26 cellular contexts compared by ENCODE assay signal in the genomic region with DNA sequence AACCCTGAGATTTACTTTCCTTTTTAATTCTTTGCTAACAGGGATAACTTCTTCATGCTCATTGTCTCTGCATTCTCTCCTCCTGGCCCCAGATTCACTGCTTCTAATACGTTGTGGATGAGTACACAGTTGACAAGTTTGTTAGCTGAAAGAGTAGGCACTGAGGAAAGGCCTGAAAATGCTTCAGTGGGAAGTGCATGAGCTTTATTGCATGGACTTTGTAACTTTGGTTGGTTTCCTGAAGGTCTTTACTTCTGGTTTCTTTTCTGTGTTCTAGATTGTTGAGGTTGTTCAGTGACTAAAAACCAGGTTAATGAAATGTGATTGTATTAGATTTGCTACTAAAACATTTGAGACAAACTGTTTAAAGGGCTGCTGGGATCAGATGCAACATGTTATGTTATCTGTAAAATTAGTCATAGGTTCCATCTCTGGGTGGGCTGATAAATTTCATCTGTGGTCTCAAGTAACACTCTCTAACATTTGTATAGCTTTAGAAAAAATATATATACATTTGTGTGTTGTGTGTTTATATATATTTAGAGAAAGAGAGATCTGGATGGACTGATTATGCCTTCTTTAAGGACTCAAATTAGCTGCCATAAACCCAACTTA. TPM values are rescaled to one million over a fixed set of nuclear protein-coding genes. Genes with fewer than 3 reads are reported as not detected.
A peak's percentile ranks its signal among the peaks of the same experiment; 100 is the strongest.
DNase-seq lines count a peak whose midpoint lies in the region; FAIRE-seq and TF ChIP-seq lines count a peak whose summit lies in the region.
"Had no signal": no experiment of that assay in that cellular context is flagged by ENCODE, and none has a peak within 500 bp of the region (broad histone marks: within the 10 kb centered on the region; RNA-seq: fewer than 3 reads in every experiment).

No MANE protein-coding gene starts in this region.

- H3K9me3 ChIP-seq in small intestine (ENCODE audit: control insufficient read depth, low read depth) = no peaks in the 10 kb centered on the region
- H3K9me3 ChIP-seq: prostate gland, SJSA1, thoracic aorta had no signal

- no peak for FAIRE-seq in small intestine (lab: Jason Lieb, UNC)
- FAIRE-seq: endometrium, frontal cortex, HTR-8/SVneo, TTC549 had no signal

- DNase-seq in activated naive CD8-positive, alpha-beta T cell treated with anti-CD3 and anti-CD28 coated beads for 36 hours = no peak
- peak; percentile 22 for DNase-seq in OCI-M1 (lab: John Stamatoyannopoulos, UW)
- DNase-seq in erythroblast (lab: John Stamatoyannopoulos, UW) = peak; percentile 61 to 81
- peak; percentile 82 for DNase-seq in small intestine
- no peak for DNase-seq in NCI-H1436 (lab: John Stamatoyannopoulos, UW)
- no peak for DNase-seq in HT-29 (ENCODE audit: low spot score)
- no peak for DNase-seq in A172 (ENCODE audit: low spot score)
- DNase-seq: activated naive CD4-positive, alpha-beta T cell treated with anti-CD3 and anti-CD28 coated beads for 36 hours; activated T-cell treated with anti-CD3 and anti-CD28 coated beads, Interleukin-2, amount 50 U/mL, for 72 hours; aorta; caudate nucleus; mesenchymal stem cell; NCI-H1436 treated with DMSO at 0.1 percent for 48 hours; NCI-H446; NCI-H82; stimulated activated naive CD4-positive, alpha-beta T cell treated with Interleukin-2 at 50 U/mL for 16 hours; T-cell had no signal

- peak overlapping the region; percentile 20 to 39 for H3K27ac ChIP-seq in small intestine (ENCODE audit: low read depth in 1 of 2, low read length in 1 of 2)
- H3K27ac ChIP-seq: KMS-11, prostate gland, SJSA1, thoracic aorta had no signal

- peaks cover 9% of the 10 kb centered on the region for H3K36me3 Mint-ChIP-seq in activated naive CD8-positive, alpha-beta T cell
- H3K36me3 Mint-ChIP-seq in activated naive CD8-positive, alpha-beta T cell treated with anti-CD3 and anti-CD28 coated beads for 36 hours = peaks cover 6% of the 10 kb centered on the region

- H3K9me3 Mint-ChIP-seq in activated naive CD8-positive, alpha-beta T cell (ENCODE audit: low read depth) = no peaks in the 10 kb centered on the region
- H3K9me3 Mint-ChIP-seq in activated naive CD8-positive, alpha-beta T cell treated with anti-CD3 and anti-CD28 coated beads for 36 hours = no peaks in the 10 kb centered on the region
- H3K9me3 Mint-ChIP-seq: activated naive CD4-positive, alpha-beta T cell treated with anti-CD3 and anti-CD28 coated beads for 36 hours; activated T-cell treated with anti-CD3 and anti-CD28 coated beads, Interleukin-2, amount 50 U/mL, for 72 hours; T-cell had no signal

- no peak for TF ChIP-seq POLR2A in erythroblast (IDR thresholded peaks at IDR 0.05; ENCODE audit: low read length)

- no peak overlapping the region for H3K4me3 Mint-ChIP-seq in activated naive CD8-positive, alpha-beta T cell
- H3K4me3 Mint-ChIP-seq in activated naive CD8-positive, alpha-beta T cell treated with anti-CD3 and anti-CD28 coated beads for 36 hours = no peak overlapping the region
- H3K4me3 Mint-ChIP-seq: activated naive CD4-positive, alpha-beta T cell treated with anti-CD3 and anti-CD28 coated beads for 36 hours; activated T-cell treated with anti-CD3 and anti-CD28 coated beads, Interleukin-2, amount 50 U/mL, for 72 hours; T-cell had no signal

- H3K27me3 ChIP-seq in small intestine (ENCODE audit: control insufficient read depth in 2 of 2, insufficient read depth in 2 of 2, low read length in 2 of 2) = no peaks in the 10 kb centered on the region
- H3K27me3 ChIP-seq: SJSA1 had no signal

- H3K36me3 ChIP-seq in small intestine (ENCODE audit: control insufficient read depth in 2 of 2, insufficient read depth in 2 of 2, low read length in 2 of 2) = peaks cover 8 to 11% of the 10 kb centered on the region in 2 donors

- H3K27me3 Mint-ChIP-seq in activated naive CD8-positive, alpha-beta T cell = no peaks in the 10 kb centered on the region
- no peaks in the 10 kb centered on the region for H3K27me3 Mint-ChIP-seq in activated naive CD8-positive, alpha-beta T cell treated with anti-CD3 and anti-CD28 coated beads for 36 hours
- H3K27me3 Mint-ChIP-seq: T-cell had no signal

- peak overlapping the region; percentile 24 for H3K27ac Mint-ChIP-seq in activated naive CD8-positive, alpha-beta T cell
- H3K27ac Mint-ChIP-seq in activated naive CD8-positive, alpha-beta T cell treated with anti-CD3 and anti-CD28 coated beads for 36 hours = no peak overlapping the region
- H3K27ac Mint-ChIP-seq: activated naive CD4-positive, alpha-beta T cell treated with anti-CD3 and anti-CD28 coated beads for 36 hours; activated T-cell treated with anti-CD3 and anti-CD28 coated beads, Interleukin-2, amount 50 U/mL, for 72 hours; T-cell had no signal

- H3K4me1 ChIP-seq in small intestine (ENCODE audit: control insufficient read depth in 2 of 2, insufficient read depth in 1 of 2, low read depth in 1 of 2, low read length in 1 of 2) = peaks cover 0 to 6% of the 10 kb centered on the region in 2 donors
- H3K4me1 ChIP-seq: prostate gland, SJSA1 had no signal

- H3K4me3 ChIP-seq in small intestine (ENCODE audit: low read depth in 1 of 2, low read length in 2 of 2) = no peak overlapping the region
- H3K4me3 ChIP-seq: prostate gland, SJSA1, thoracic aorta had no signal

- peaks cover 35% of the 10 kb centered on the region for H3K4me1 Mint-ChIP-seq in activated naive CD8-positive, alpha-beta T cell (ENCODE audit: low read depth)
- peaks cover 23% of the 10 kb centered on the region for H3K4me1 Mint-ChIP-seq in activated naive CD8-positive, alpha-beta T cell treated with anti-CD3 and anti-CD28 coated beads for 36 hours

- 11 to 49% (median 21%) methylated on average over 1 of the region's 1 CpG for WGBS in small intestine, 3 donors

RNA-seq across cellular contexts. Expression of a gene that starts 19.1 kb away (rescaled TPM):
- 1 to 10 TPM; 5.6 to 6.5 TPM for total RNA-seq in activated naive CD8-positive, alpha-beta T cell treated with anti-CD3 and anti-CD28 coated beads for 36 hours
- 1 to 10 TPM; 2.4 to 4.8 (median 2.9) TPM for polyA plus RNA-seq in small intestine
- 3.6 and 4.1 TPM in 2 replicates for total RNA-seq in HT-29 (2014; rRNA removed; shearing (Covaris generic))
- total RNA-seq in A172 (2014; rRNA removed; shearing (Covaris generic)) = 5.1 and 6.3 TPM in 2 replicates

Comparison
In these comparisons a context has a peak if more than half of its experiments do, and no peak if none do; other contexts are left out.
1. DNase-seq: peak in OCI-M1 (single experiment), erythroblast (2 of 2) and small intestine (single experiment); none in activated naive CD8-positive, alpha-beta T cell treated with anti-CD3 and anti-CD28 coated beads for 36 hours (single experiment), NCI-H1436 (single experiment), HT-29 (single experiment) and A172 (single experiment).